ENCODE assay signal across 8 cellular contexts in genomic region chr20:36399147-36399968, GRCh38.
DNase-seq lines count a peak whose midpoint lies in the region.

No MANE protein-coding gene starts in this region.

- H3K9me3 Mint-ChIP-seq in activated CD4-positive, alpha-beta memory T cell treated with anti-CD3 and anti-CD28 coated beads for 36 hours: peaks cover 3% of the 10 kb centered on the region

- H3K27ac Mint-ChIP-seq in activated CD4-positive, alpha-beta memory T cell treated with anti-CD3 and anti-CD28 coated beads for 36 hours: no peak overlapping the region

- H3K4me1 Mint-ChIP-seq in activated CD4-positive, alpha-beta memory T cell treated with anti-CD3 and anti-CD28 coated beads for 36 hours (ENCODE audit: low read depth): peaks cover 2% of the 10 kb centered on the region

- H3K27me3 Mint-ChIP-seq in activated CD4-positive, alpha-beta memory T cell treated with anti-CD3 and anti-CD28 coated beads for 36 hours: peaks cover 19% of the 10 kb centered on the region

- in situ Hi-C loops in G401 (cut with HindIII; ENCODE audit: low sequenced_read_pairs): no loop called here

- POLR2A ChIA-PET in activated CD4-positive, alpha-beta memory T cell treated with anti-CD3 and anti-CD28 coated beads for 36 hours (lab: Charles Lee): no interaction called here

- CTCF ChIA-PET in activated CD4-positive, alpha-beta memory T cell treated with anti-CD3 and anti-CD28 coated beads for 36 hours (lab: Charles Lee): interaction anchor here (0.7 to 2.4 kb wide), 13 partner anchors 9 to 407 kb away, joined by 3 to 18 read pairs (median 4); no protein-coding TSS in a partner anchor

- no peak overlapping the region for H3K4me3 Mint-ChIP-seq in activated CD4-positive, alpha-beta memory T cell treated with anti-CD3 and anti-CD28 coated beads for 36 hours

- DNase-seq in A172 (ENCODE audit: low spot score) (peak; percentile 62), G401 (ENCODE audit: low spot score) (peak; percentile 46), NCI-H1930 (lab: John Stamatoyannopoulos, UW) (peak; percentile 43 to 62), germinal center (ENCODE audit: low spot score) (peak; percentile 59), cerebellar nuclear complex (lab: John Stamatoyannopoulos, UW) (no peak), AG08395 (ENCODE audit: low spot score) (no peak)
- peak; percentile 68 for DNase-seq in activated CD4-positive, alpha-beta memory T cell treated with anti-CD3 and anti-CD28 coated beads for 36 hours
- peak; percentile 15 to 56 for DNase-seq in stimulated activated CD4-positive, alpha-beta T cell treated with anti-CD3 and anti-CD28 coated beads, Interleukin-4, amount 100 ng/mL, for 48 hours (ENCODE audit: low read depth in 2 of 2)

- no peaks in the 10 kb centered on the region for H3K36me3 Mint-ChIP-seq in activated CD4-positive, alpha-beta memory T cell treated with anti-CD3 and anti-CD28 coated beads for 36 hours

- intact Hi-C loops in activated CD4-positive, alpha-beta memory T cell treated with anti-CD3 and anti-CD28 coated beads for 36 hours (cut with micrococcal nuclease): loop anchor here (2.0 kb wide), 1 partner anchor 185 kb away; no protein-coding TSS in a partner anchor

Comparison
In these comparisons a context has a peak if more than half of its experiments do, and no peak if none do; other contexts are left out.
1. DNase-seq: peak in A172 (single experiment), G401 (single experiment), NCI-H1930 (2 of 2), activated CD4-positive, alpha-beta memory T cell treated with anti-CD3 and anti-CD28 coated beads for 36 hours (single experiment), germinal center (single experiment) and stimulated activated CD4-positive, alpha-beta T cell treated with anti-CD3 and anti-CD28 coated beads, Interleukin-4, amount 100 ng/mL, for 48 hours (2 of 2); none in cerebellar nuclear complex (0 of 2) and AG08395 (single experiment).